Comparison of ENCODE assay signal across 11 cellular contexts in genomic region chr1:17475729-17476128, GRCh38. TPM values are rescaled to one million over a fixed set of nuclear protein-coding genes. Genes with fewer than 3 reads are reported as not detected.
DNase-seq lines count a peak whose midpoint lies in the region; ATAC-seq and TF ChIP-seq lines count a peak whose summit lies in the region.
"Had no signal": no experiment of that assay in that cellular context is flagged by ENCODE, and none has a peak within 500 bp of the region (broad histone marks: within the 10 kb centered on the region; RNA-seq: fewer than 3 reads in every experiment).

No MANE protein-coding gene starts in this region.

- no peaks in the 10 kb centered on the region for H3K36me3 ChIP-seq in esophagus muscularis mucosa

- no peaks in the 10 kb centered on the region; a peak in 1 of 5 replicates for H3K9me3 Mint-ChIP-seq in H9
- no peaks in the 10 kb centered on the region for H3K9me3 Mint-ChIP-seq in activated T-helper 17 cell treated with anti-CD3 and anti-CD28 coated beads, Interleukin-2, amount 50 U/mL, for 72 hours

- no peaks in the 10 kb centered on the region for H3K27me3 Mint-ChIP-seq in H9 (ENCODE audit: low read depth)
- H3K27me3 Mint-ChIP-seq in activated T-helper 17 cell treated with anti-CD3 and anti-CD28 coated beads, Interleukin-2, amount 50 U/mL, for 72 hours = no peaks in the 10 kb centered on the region

- no CpG with 5 or more reads among the region's 3 CpGs for WGBS in H9 (ENCODE audit: extremely low coverage, insufficient read length, low lambda C conversion rate)
- 71% methylated on average over 3 of the region's 3 CpGs for WGBS in esophagus muscularis mucosa

- no peaks in the 10 kb centered on the region; a peak in 1 of 7 replicates for H3K36me3 Mint-ChIP-seq in H9 (ENCODE audit: insufficient read depth in 1 of 3, low read depth in 3 of 3)
- H3K36me3 Mint-ChIP-seq in activated T-helper 17 cell treated with anti-CD3 and anti-CD28 coated beads, Interleukin-2, amount 50 U/mL, for 72 hours (ENCODE audit: low read depth) = no peaks in the 10 kb centered on the region

- no peak overlapping the region for H3K27ac Mint-ChIP-seq in H9
- no peak overlapping the region for H3K27ac Mint-ChIP-seq in activated T-helper 17 cell treated with anti-CD3 and anti-CD28 coated beads, Interleukin-2, amount 50 U/mL, for 72 hours

- no peak overlapping the region for H3K23ac ChIP-seq in H9 (ENCODE audit: insufficient read length, low read depth, low read length)

- H2AK5ac ChIP-seq in H9 (ENCODE audit: insufficient read length, low read length) = no peak overlapping the region

- H3K14ac ChIP-seq in H9 (ENCODE audit: insufficient read depth, low read length) = no peak overlapping the region

- no peak overlapping the region for H2BK5ac ChIP-seq in H9 (ENCODE audit: insufficient read length, low read length)

- no peak overlapping the region for H3K4me3 ChIP-seq in esophagus muscularis mucosa

- no peak overlapping the region for H2BK120ac ChIP-seq in H9 (ENCODE audit: low read depth, low read length, poor library complexity, severe bottlenecking)

- no peak overlapping the region for H4K8ac ChIP-seq in H9 (replicated peaks; ENCODE audit: insufficient read length, low read depth, low read length)

- H3K9ac ChIP-seq in H9 (ENCODE audit: extremely low read depth, insufficient read length, low read length) = no peak overlapping the region

- no peak overlapping the region for H2BK12ac ChIP-seq in H9 (ENCODE audit: insufficient read length, low read depth, low read length)

- no peak overlapping the region for H4K91ac ChIP-seq in H9 (ENCODE audit: insufficient read length, low read depth, low read length)

- H3K56ac ChIP-seq in H9 (ENCODE audit: insufficient read length, low read depth, low read length) = no peak overlapping the region

- H3K27me3 ChIP-seq in H9 (ENCODE audit: insufficient read depth, low read length) = no peaks in the 10 kb centered on the region
- peaks cover 0 to 4% (median 0%) of the 10 kb centered on the region in 4 donors for H3K27me3 ChIP-seq in esophagus muscularis mucosa

- H3K4ac ChIP-seq in H9 (ENCODE audit: low read depth, low read length) = no peak overlapping the region

- H3T11ph ChIP-seq in H9 (ENCODE audit: low read length) = no peak overlapping the region

- no peak overlapping the region for H3K18ac ChIP-seq in H9 (ENCODE audit: insufficient read length, low read depth, low read length)

- no peaks in the 10 kb centered on the region for H3K9me3 ChIP-seq in H9 (ENCODE audit: control insufficient read depth, low read depth, low read length)
- H3K9me3 ChIP-seq in esophagus muscularis mucosa = no peaks in the 10 kb centered on the region

- TF ChIP-seq EP300 in esophagus muscularis mucosa (IDR thresholded peaks at IDR 0.05) = no peak

- ATAC-seq in activated T-helper 17 cell treated with anti-CD3 and anti-CD28 coated beads, Interleukin-2, amount 50 U/mL, for 72 hours (replicated peaks) = peak; percentile 44

- peaks cover 2% of the 10 kb centered on the region; the same call in 1 of the 2 replicates for H3K4me1 ChIP-seq in H9 (ENCODE audit: insufficient read depth, low read length)
- peaks cover 0 to 5% (median 0%) of the 10 kb centered on the region in 4 donors for H3K4me1 ChIP-seq in esophagus muscularis mucosa

- no peaks in the 10 kb centered on the region for H4K20me1 ChIP-seq in H9 (ENCODE audit: control insufficient read depth, insufficient read depth, insufficient read length)

- H3K27ac ChIP-seq in H9 (ENCODE audit: insufficient read length, low read depth, low read length) (no peak overlapping the region), esophagus muscularis mucosa (replicated peaks in 1 of 4) (no peak overlapping the region)
- H3K27ac ChIP-seq: VCaP had no signal

- no peak for TF ChIP-seq CTCF in H9 (conservative IDR thresholded peaks at IDR 0.05)
- no peak for TF ChIP-seq CTCF in esophagus muscularis mucosa (IDR thresholded peaks at IDR 0.05)

- no peaks in the 10 kb centered on the region for H3K79me2 ChIP-seq in H9 (ENCODE audit: insufficient read depth, low read length)

- no peak for TF ChIP-seq POLR2A in esophagus muscularis mucosa (IDR thresholded peaks at IDR 0.05; ENCODE audit: low read depth)

- H3K4me3 Mint-ChIP-seq in H9 = no peak overlapping the region
- H3K4me3 Mint-ChIP-seq in activated T-helper 17 cell treated with anti-CD3 and anti-CD28 coated beads, Interleukin-2, amount 50 U/mL, for 72 hours = no peak overlapping the region

- no peak overlapping the region for H4K5ac ChIP-seq in H9 (ENCODE audit: insufficient read length, low read depth, low read length)

- H2AFZ ChIP-seq in H9 (ENCODE audit: low read length) = no peak overlapping the region

- H3K79me1 ChIP-seq in H9 (ENCODE audit: insufficient read depth, low read depth, low read length, poor library complexity, severe bottlenecking) = no peaks in the 10 kb centered on the region

- H3K4me2 ChIP-seq in H9 (ENCODE audit: insufficient read depth, insufficient read length, low read length) = no peak overlapping the region

- H2BK20ac ChIP-seq in H9 (ENCODE audit: low read depth, low read length, poor library complexity, severe bottlenecking) = no peak overlapping the region

- H3K4me1 Mint-ChIP-seq in H9 = peaks cover 20 to 22% of the 10 kb centered on the region in 2 experiments
- H3K4me1 Mint-ChIP-seq in activated T-helper 17 cell treated with anti-CD3 and anti-CD28 coated beads, Interleukin-2, amount 50 U/mL, for 72 hours = no peaks in the 10 kb centered on the region

- DNase-seq in AG20443 (ENCODE audit: low spot score) (peak; percentile 77), H9 (peak; percentile 22), iris pigment epithelial cell (ENCODE audit: low read depth) (peak; percentile 86), superior temporal gyrus (ENCODE audit: extremely low spot score) (no peak), posterior vena cava (ENCODE audit: low spot score) (no peak), esophagus muscularis mucosa (ENCODE audit: extremely low spot score) (no peak)
- DNase-seq: activated gamma-delta T cell treated with Interleukin-2 at 50 U/mL for 16 hours, GDM1, NCI-H748 treated with DMSO at 0.1 percent for 48 hours had no signal

- H2BK15ac ChIP-seq in H9 (ENCODE audit: low read depth, low read length) = no peak overlapping the region

- no peaks in the 10 kb centered on the region for H3K23me2 ChIP-seq in H9 (ENCODE audit: insufficient read length, low read depth, low read length, poor library complexity, severe bottlenecking)

- intact Hi-C loops in posterior vena cava (cut with DNase I) = no loop called here
- intact Hi-C loops in esophagus muscularis mucosa (cut with DNase I) = no loop called here

RNA-seq across cellular contexts. Expression of gene RCC2, which starts 36.3 kb away (rescaled TPM):
- total RNA-seq in H9 (2021) (473 and 474 TPM in 2 replicates), posterior vena cava (10 to 100 TPM; 17.3 to 22.2 TPM), esophagus muscularis mucosa (10 to 100 TPM; 12.0 to 22.6 (median 20.5) TPM)
- 100 to 1,000 TPM in 1 of 2 donors, 10 to 100 TPM in 1; 60.5 to 108 TPM for total RNA-seq in activated T-helper 17 cell treated with anti-CD3 and anti-CD28 coated beads, Interleukin-2, amount 50 U/mL, for 72 hours

Comparison
In these comparisons a context has a peak if more than half of its experiments do, and no peak if none do; other contexts are left out.
1. DNase-seq: peak in AG20443 (single experiment), H9 (single experiment) and iris pigment epithelial cell (single experiment); none in superior temporal gyrus (single experiment), posterior vena cava (single experiment) and esophagus muscularis mucosa (single experiment).